ENCODE assay signal across 23 cellular contexts in the genomic region with DNA sequence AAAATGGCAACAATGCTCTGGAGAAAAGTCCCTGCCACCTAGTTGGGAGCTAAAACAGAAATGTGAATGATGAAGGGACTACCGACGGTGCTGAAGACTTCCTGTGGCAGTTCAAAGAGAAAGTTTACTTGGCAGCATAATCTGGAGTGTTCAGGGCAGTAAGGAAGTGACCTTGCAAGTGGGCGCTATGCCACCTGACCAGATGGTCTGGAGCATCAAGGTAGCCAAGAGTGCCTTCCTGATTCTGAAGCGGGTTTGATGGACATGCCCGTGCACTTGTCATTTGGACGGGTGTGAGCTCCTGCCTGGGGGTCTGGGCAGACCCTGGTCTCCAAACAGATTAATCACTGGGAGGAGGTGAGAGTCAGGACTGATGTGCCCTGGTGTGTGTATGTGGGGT. TPM values are rescaled to one million over a fixed set of nuclear protein-coding genes. Genes with fewer than 3 reads are reported as not detected.
DNase-seq lines count a peak whose midpoint lies in the region; ATAC-seq and TF ChIP-seq lines count a peak whose summit lies in the region.
"Had no signal": no experiment of that assay in that cellular context is flagged by ENCODE, and none has a peak within 500 bp of the region (broad histone marks: within the 10 kb centered on the region; RNA-seq: fewer than 3 reads in every experiment).

No MANE protein-coding gene starts in this region.

- no peaks in the 10 kb centered on the region for H3K27me3 ChIP-seq in body of pancreas
- peaks cover 1% of the 10 kb centered on the region; the same call in 1 of the 2 replicates for H3K27me3 ChIP-seq in Caco-2 (replicated peaks; ENCODE audit: control insufficient read depth, insufficient read depth, low read length)
- H3K27me3 ChIP-seq in ovary, result no peaks in the 10 kb centered on the region
- H3K27me3 ChIP-seq: SJCRH30 had no signal

- H3K9me3 Mint-ChIP-seq in activated naive CD4-positive, alpha-beta T cell treated with anti-CD3 and anti-CD28 coated beads, Interleukin-2, amount 50 U/mL, for 24 hours, result no peaks in the 10 kb centered on the region
- H3K9me3 Mint-ChIP-seq in activated naive CD4-positive, alpha-beta T cell treated with anti-CD3 and anti-CD28 coated beads, Interleukin-2, amount 50 U/mL, for 72 hours, result peaks cover 4% of the 10 kb centered on the region in 2 donors
- no peaks in the 10 kb centered on the region for H3K9me3 Mint-ChIP-seq in neural crest cell
- H3K9me3 Mint-ChIP-seq in type B pancreatic cell, result no peaks in the 10 kb centered on the region
- no peaks in the 10 kb centered on the region for H3K9me3 Mint-ChIP-seq in Caco-2 (ENCODE audit: unreplicated experiment)

- CTCF ChIA-PET in Caco-2 (lab: Charles Lee), result no interaction called here

- H3K9me3 ChIP-seq in body of pancreas, result no peaks in the 10 kb centered on the region
- H3K9me3 ChIP-seq in Caco-2, result no peaks in the 10 kb centered on the region
- H3K9me3 ChIP-seq in ovary, result no peaks in the 10 kb centered on the region
- H3K9me3 ChIP-seq: SJCRH30 had no signal

- DNase-seq in activated naive CD4-positive, alpha-beta T cell treated with anti-CD3 and anti-CD28 coated beads, Interleukin-2, amount 50 U/mL, for 72 hours (ENCODE audit: low spot score in 2 of 2), result no peak
- DNase-seq in body of pancreas (peak; percentile 44 to 82 (median 68)), neural crest cell (ENCODE audit: low read depth, low spot score) (no peak), type B pancreatic cell (ENCODE audit: extremely low spot score, unreplicated experiment) (no peak), Caco-2 (no peak), ovary (no peak)
- DNase-seq: 8988T; CD8-positive, alpha-beta memory T cell; DMS53; EL; GOT3; MV-4-11; NCI-H1105 treated with DMSO at 0.1 percent for 48 hours; NCI-H2029 treated with DMSO at 0.1 percent for 48 hours; NCI-H2171; NCI-H345; NCI-H524 treated with DMSO at 0.1 percent for 48 hours; NCI-H82; OCI-M1; SJCRH30 had no signal

- BruUV-seq in Caco-2 (replicated peaks; lab: Mats Ljungman, UMichigan), result no TSS peak

- no peak for TF ChIP-seq EP300 in ovary (IDR thresholded peaks at IDR 0.05)

- H3K27ac ChIP-seq in body of pancreas (peak overlapping the region in 1 of 4 donors; percentile 31), ovary (no peak overlapping the region)
- H3K27ac ChIP-seq: SJCRH30 had no signal

- WGBS in body of pancreas, 2 donors, result 33 to 39% methylated on average over 4 to 6 of the region's 6 CpGs
- WGBS in ovary, 3 donors, result 73 to 87% (median 75%) methylated on average over 6 of the region's 6 CpGs

- peaks cover 2% of the 10 kb centered on the region for H3K27me3 Mint-ChIP-seq in activated naive CD4-positive, alpha-beta T cell treated with anti-CD3 and anti-CD28 coated beads, Interleukin-2, amount 50 U/mL, for 24 hours
- peaks cover 16% of the 10 kb centered on the region for H3K27me3 Mint-ChIP-seq in neural crest cell (ENCODE audit: low read depth)
- H3K27me3 Mint-ChIP-seq in type B pancreatic cell, result peaks cover 41% of the 10 kb centered on the region
- H3K27me3 Mint-ChIP-seq in Caco-2 (ENCODE audit: insufficient read depth, unreplicated experiment), result peaks cover 17% of the 10 kb centered on the region

- H3K4me3 Mint-ChIP-seq in activated naive CD4-positive, alpha-beta T cell treated with anti-CD3 and anti-CD28 coated beads, Interleukin-2, amount 50 U/mL, for 24 hours, result no peak overlapping the region
- peak overlapping the region; percentile 8 for H3K4me3 Mint-ChIP-seq in neural crest cell
- peak overlapping the region; percentile 21 for H3K4me3 Mint-ChIP-seq in type B pancreatic cell
- no peak overlapping the region for H3K4me3 Mint-ChIP-seq in Caco-2 (ENCODE audit: unreplicated experiment)

- TF ChIP-seq CTCF in body of pancreas (IDR thresholded peaks at IDR 0.05), result no peak
- no peak for TF ChIP-seq CTCF in neural crest cell (conservative IDR thresholded peaks at IDR 0.05)
- no peak for TF ChIP-seq CTCF in type B pancreatic cell (conservative IDR thresholded peaks at IDR 0.05)
- no peak for TF ChIP-seq CTCF in Caco-2 (IDR thresholded peaks at IDR 0.05; ENCODE audit: insufficient read depth in 1 of 2, low read depth in 1 of 2, low read length in 1 of 2, severe bottlenecking in 1 of 2, unreplicated experiment in 1 of 2)
- no peak for TF ChIP-seq CTCF in ovary (IDR thresholded peaks at IDR 0.05)

- no peak overlapping the region for H3K4me3 ChIP-seq in body of pancreas
- H3K4me3 ChIP-seq in Caco-2 (ENCODE audit: low read depth, low read length), result no peak overlapping the region
- H3K4me3 ChIP-seq in ovary, result no peak overlapping the region
- H3K4me3 ChIP-seq: SJCRH30 had no signal

- peak overlapping the region; percentile 35 for H3K27ac Mint-ChIP-seq in activated naive CD4-positive, alpha-beta T cell treated with anti-CD3 and anti-CD28 coated beads, Interleukin-2, amount 50 U/mL, for 24 hours
- H3K27ac Mint-ChIP-seq in activated naive CD4-positive, alpha-beta T cell treated with anti-CD3 and anti-CD28 coated beads, Interleukin-2, amount 50 U/mL, for 72 hours, result no peak overlapping the region
- H3K27ac Mint-ChIP-seq in neural crest cell (ENCODE audit: unreplicated experiment) (no peak overlapping the region), type B pancreatic cell (no peak overlapping the region), Caco-2 (ENCODE audit: unreplicated experiment) (no peak overlapping the region)
- H3K27ac Mint-ChIP-seq: CD8-positive, alpha-beta memory T cell had no signal

- ATAC-seq in activated naive CD4-positive, alpha-beta T cell treated with anti-CD3 and anti-CD28 coated beads, Interleukin-2, amount 50 U/mL, for 72 hours, result no peak
- ATAC-seq in body of pancreas (no peak), GM21619 (IDR thresholded peaks at IDR 0.05; ENCODE audit: unreplicated experiment) (no peak)
- ATAC-seq: HCT116 had no signal

- H3K4me1 ChIP-seq in body of pancreas, result peaks cover 31% of the 10 kb centered on the region
- peaks cover 5% of the 10 kb centered on the region; the same call in 1 of the 2 replicates for H3K4me1 ChIP-seq in Caco-2
- peaks cover 7% of the 10 kb centered on the region for H3K4me1 ChIP-seq in ovary (ENCODE audit: insufficient read depth)
- H3K4me1 ChIP-seq: SJCRH30 had no signal

- TF ChIP-seq POLR2A in body of pancreas (IDR thresholded peaks at IDR 0.05) (no peak), ovary (IDR thresholded peaks at IDR 0.05) (no peak)

- POLR2A ChIA-PET in Caco-2 (lab: Charles Lee), result no interaction called here

- H3K36me3 ChIP-seq in body of pancreas (replicated peaks in 1 of 2; ENCODE audit: insufficient read depth in 1 of 2, low read depth in 2 of 2), result peaks cover 0 to 3% of the 10 kb centered on the region in 2 donors
- 0 out of 2 replicates have a peak, but pooled peaks cover 1% of the 10 kb centered on the region for H3K36me3 ChIP-seq in Caco-2 (ENCODE audit: control insufficient read depth, insufficient read depth, low read length)
- H3K36me3 ChIP-seq in ovary, result no peaks in the 10 kb centered on the region

- intact Hi-C loops in body of pancreas (cut with DNase I) (no loop called here), Caco-2 (cut with micrococcal nuclease; ENCODE audit: unreplicated experiment) (no loop called here), ovary (cut with DNase I) (no loop called here)

- H3K36me3 Mint-ChIP-seq in activated naive CD4-positive, alpha-beta T cell treated with anti-CD3 and anti-CD28 coated beads, Interleukin-2, amount 50 U/mL, for 24 hours, result peaks cover 20% of the 10 kb centered on the region
- H3K36me3 Mint-ChIP-seq in activated naive CD4-positive, alpha-beta T cell treated with anti-CD3 and anti-CD28 coated beads, Interleukin-2, amount 50 U/mL, for 72 hours, result peaks cover 26 to 35% of the 10 kb centered on the region in 2 donors
- H3K36me3 Mint-ChIP-seq in neural crest cell (ENCODE audit: low read depth) (peaks cover 7% of the 10 kb centered on the region), type B pancreatic cell (peaks cover 4% of the 10 kb centered on the region), Caco-2 (ENCODE audit: insufficient read depth, unreplicated experiment) (no peaks in the 10 kb centered on the region)

- H3K4me1 Mint-ChIP-seq in activated naive CD4-positive, alpha-beta T cell treated with anti-CD3 and anti-CD28 coated beads, Interleukin-2, amount 50 U/mL, for 24 hours, result peaks cover 28% of the 10 kb centered on the region
- H3K4me1 Mint-ChIP-seq in neural crest cell (peaks cover 11% of the 10 kb centered on the region), type B pancreatic cell (ENCODE audit: unreplicated experiment) (peaks cover 10% of the 10 kb centered on the region), Caco-2 (ENCODE audit: low read depth, unreplicated experiment) (no peaks in the 10 kb centered on the region)

RNA-seq across cellular contexts. Expression of a gene that starts 1.8 kb away (rescaled TPM):
- 10 to 100 TPM; 19.9 to 21.6 TPM for total RNA-seq in activated naive CD4-positive, alpha-beta T cell treated with anti-CD3 and anti-CD28 coated beads, Interleukin-2, amount 50 U/mL, for 72 hours
- total RNA-seq in body of pancreas (100 to 1,000 TPM in 1 of 2 donors, 10 to 100 TPM in 1; 58.4 to 245 TPM), neural crest cell (43.7 and 45.0 TPM in 2 replicates), type B pancreatic cell (ENCODE audit: low replicate concordance) (44.0 and 48.0 TPM in 2 replicates), Caco-2 (2022) (79.8 and 82.4 TPM in 2 replicates), ovary (10 to 100 TPM; 39.7 to 77.4 (median 49.3) TPM)
- polyA plus RNA-seq in ovary, result 10 to 100 TPM; 19.3 to 45.0 TPM

Comparison
In these comparisons a context has a peak if more than half of its experiments do, and no peak if none do; other contexts are left out.
1. H3K4me3 Mint-ChIP-seq: peak in neural crest cell (single experiment) and type B pancreatic cell (single experiment); none in activated naive CD4-positive, alpha-beta T cell treated with anti-CD3 and anti-CD28 coated beads, Interleukin-2, amount 50 U/mL, for 24 hours (single experiment) and Caco-2 (single experiment).
2. DNase-seq: peak in body of pancreas (4 of 4); none in activated naive CD4-positive, alpha-beta T cell treated with anti-CD3 and anti-CD28 coated beads, Interleukin-2, amount 50 U/mL, for 72 hours (0 of 2), neural crest cell (single experiment), type B pancreatic cell (single experiment), Caco-2 (0 of 2) and ovary (0 of 5).